10 cellular contexts compared by ENCODE assay signal in the genomic region with DNA sequence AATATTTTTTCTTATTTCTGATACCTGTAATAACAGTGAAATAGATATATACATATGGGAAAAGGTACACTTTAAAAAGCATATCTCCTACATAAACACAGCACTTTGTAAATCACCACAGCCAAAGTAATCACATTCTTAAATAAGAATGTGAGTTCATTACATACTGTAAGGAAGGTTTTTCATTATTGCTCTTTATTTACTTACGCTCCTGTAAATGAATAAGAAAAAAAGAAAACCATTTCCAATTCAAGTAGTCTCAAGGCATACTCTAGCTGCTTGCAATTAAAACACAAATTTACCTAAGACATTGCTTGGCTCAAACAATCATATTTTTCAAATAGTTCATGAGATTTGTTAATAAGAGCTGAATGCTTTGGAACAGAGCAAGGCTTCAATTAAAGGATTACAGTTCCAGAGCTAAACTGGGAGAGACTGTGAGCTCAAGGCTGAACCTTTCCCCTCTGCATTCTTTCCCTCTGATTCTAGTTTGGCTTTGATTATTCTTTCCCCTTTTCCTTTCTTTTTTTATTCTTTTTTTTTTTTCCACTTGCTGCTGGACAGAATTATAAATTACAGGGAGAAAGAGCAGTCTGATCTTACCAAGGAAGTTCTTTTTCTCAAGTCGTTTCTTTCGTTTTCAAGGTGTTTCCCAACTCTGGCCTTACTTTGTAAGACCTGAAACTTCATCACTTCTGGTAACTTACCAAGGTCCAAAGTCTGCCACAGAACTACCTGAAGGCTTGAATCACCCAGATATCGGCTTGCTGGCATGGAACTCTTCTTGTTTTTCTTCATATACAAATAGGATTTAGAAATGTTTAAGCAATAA.
DNase-seq lines count a peak whose midpoint lies in the region; ATAC-seq, FAIRE-seq and TF ChIP-seq lines count a peak whose summit lies in the region.
"Had no signal": no experiment of that assay in that cellular context is flagged by ENCODE, and none has a peak within 500 bp of the region (broad histone marks: within the 10 kb centered on the region; RNA-seq: fewer than 3 reads in every experiment).

No MANE protein-coding gene starts in this region.

- H3K27me3 Mint-ChIP-seq in activated CD4-positive, alpha-beta T cell treated with anti-CD3 and anti-CD28 coated beads for 36 hours = no peaks in the 10 kb centered on the region
- H3K27me3 Mint-ChIP-seq in endodermal cell (ENCODE audit: insufficient read depth) = peaks cover 9% of the 10 kb centered on the region

- no peak for TF ChIP-seq CTCF in endodermal cell (conservative IDR thresholded peaks at IDR 0.05)

- H3K27ac Mint-ChIP-seq in activated CD4-positive, alpha-beta T cell treated with anti-CD3 and anti-CD28 coated beads for 36 hours = peak overlapping the region; percentile 95
- peak overlapping the region; percentile 50 for H3K27ac Mint-ChIP-seq in endodermal cell

- H3K36me3 ChIP-seq in endodermal cell (ENCODE audit: control insufficient read depth, insufficient read depth, low read length) (no peaks in the 10 kb centered on the region), small intestine (ENCODE audit: control insufficient read depth in 2 of 2, insufficient read depth in 2 of 2, low read length in 2 of 2) (no peaks in the 10 kb centered on the region)

- H3K4me1 Mint-ChIP-seq in activated CD4-positive, alpha-beta T cell treated with anti-CD3 and anti-CD28 coated beads for 36 hours = peaks cover 62% of the 10 kb centered on the region
- peaks cover 20% of the 10 kb centered on the region for H3K4me1 Mint-ChIP-seq in endodermal cell

- peak; percentile 30 for DNase-seq in activated CD4-positive, alpha-beta T cell treated with anti-CD3 and anti-CD28 coated beads for 36 hours
- DNase-seq in activated CD4-positive, alpha-beta T cell treated with anti-CD3 and anti-CD28 coated beads, Interleukin-2, amount 50 U/mL, for 1 hour = no peak
- peak; percentile 35 for DNase-seq in OCI-M1 (lab: John Stamatoyannopoulos, UW)
- no peak for DNase-seq in endodermal cell
- DNase-seq in small intestine = peak; percentile 95
- DNase-seq in stimulated activated CD8-positive, alpha-beta memory T cell treated with anti-CD3 and anti-CD28 coated beads, Interleukin-4, amount 100 ng/mL, for 48 hours = no peak
- no peak for DNase-seq in GOT3 (lab: John Stamatoyannopoulos, UW)
- no peak for DNase-seq in NCI-H1694 treated with DMSO at 0.1 percent for 48 hours (lab: John Stamatoyannopoulos, UW)
- DNase-seq: HCEC 1CT, NCI-H345 had no signal

- peak overlapping the region; percentile 88 for H3K4me3 Mint-ChIP-seq in activated CD4-positive, alpha-beta T cell treated with anti-CD3 and anti-CD28 coated beads for 36 hours
- H3K4me3 Mint-ChIP-seq in endodermal cell = no peak overlapping the region

- CTCF ChIA-PET in activated CD4-positive, alpha-beta T cell treated with anti-CD3 and anti-CD28 coated beads for 36 hours (lab: Charles Lee) = interaction anchor here (0.6 to 2.1 kb wide), 20 partner anchors 8 to 473 kb away, joined by 3 to 10 read pairs (median 4); no protein-coding TSS in a partner anchor

- H3K36me3 Mint-ChIP-seq in activated CD4-positive, alpha-beta T cell treated with anti-CD3 and anti-CD28 coated beads for 36 hours (ENCODE audit: low read depth) = peaks cover 50% of the 10 kb centered on the region
- no peaks in the 10 kb centered on the region for H3K36me3 Mint-ChIP-seq in endodermal cell (ENCODE audit: low read depth)

- H3K9ac ChIP-seq in endodermal cell (ENCODE audit: extremely low read depth, low read length, poor library complexity, severe bottlenecking) = no peak overlapping the region

- peaks cover 6% of the 10 kb centered on the region for H3K9me3 Mint-ChIP-seq in activated CD4-positive, alpha-beta T cell treated with anti-CD3 and anti-CD28 coated beads for 36 hours (ENCODE audit: low read depth)
- peaks cover 3% of the 10 kb centered on the region for H3K9me3 Mint-ChIP-seq in endodermal cell

- H3K9me3 ChIP-seq in endodermal cell (ENCODE audit: control insufficient read depth, low read length) = no peaks in the 10 kb centered on the region
- H3K9me3 ChIP-seq in small intestine (ENCODE audit: control insufficient read depth, low read depth) = no peaks in the 10 kb centered on the region

- POLR2A ChIA-PET in activated CD4-positive, alpha-beta T cell treated with anti-CD3 and anti-CD28 coated beads for 36 hours (lab: Charles Lee) = interaction anchor here (0.7 to 2.2 kb wide), 14 partner anchors 11 to 216 kb away, joined by 3 to 14 read pairs (median 6); no protein-coding TSS in a partner anchor

- ATAC-seq in activated CD4-positive, alpha-beta T cell treated with anti-CD3 and anti-CD28 coated beads for 36 hours = no peak

- intact Hi-C loops in activated CD4-positive, alpha-beta T cell treated with anti-CD3 and anti-CD28 coated beads for 36 hours (cut with DNase I, micrococcal nuclease) = loop anchor here (1.0 to 10.0 kb wide), 19 partner anchors 17 to 944 kb away; partner anchors contain the start of genes USP38 (in 2 of the 2), INPP4B (in 1 of the 2) and SMARCA5 (in 1 of the 2)

- 86 to 100% methylated on average over 1 to 3 of the region's 4 CpGs for WGBS in endodermal cell (ENCODE audit: insufficient coverage in 1 of 2, insufficient read length in 1 of 2), 2 experiments
- WGBS in small intestine, 3 donors = 7 to 29% (median 19%) methylated on average over 4 of the region's 4 CpGs

- H3K4me1 ChIP-seq in endodermal cell (ENCODE audit: control insufficient read depth, insufficient read depth, low read length) = no peaks in the 10 kb centered on the region
- peaks cover 0 to 2% of the 10 kb centered on the region in 2 donors for H3K4me1 ChIP-seq in small intestine (ENCODE audit: control insufficient read depth in 2 of 2, insufficient read depth in 1 of 2, low read depth in 1 of 2, low read length in 1 of 2)

- peak; percentile 92 for FAIRE-seq in small intestine (lab: Jason Lieb, UNC)

- H3K27me3 ChIP-seq in endodermal cell (ENCODE audit: control insufficient read depth, insufficient read depth, low read length, poor library complexity, severe bottlenecking) (peaks cover 6% of the 10 kb centered on the region), small intestine (ENCODE audit: control insufficient read depth in 2 of 2, insufficient read depth in 2 of 2, low read length in 2 of 2) (no peaks in the 10 kb centered on the region)

- no peak overlapping the region for H3K27ac ChIP-seq in endodermal cell (ENCODE audit: low read depth, low read length)
- H3K27ac ChIP-seq in small intestine (ENCODE audit: low read depth in 1 of 2, low read length in 1 of 2) = peak overlapping the region; percentile 80 to 87

- H3K4me3 ChIP-seq in endodermal cell (ENCODE audit: low read length) = no peak overlapping the region
- peak overlapping the region in 1 of 2 donors; percentile 7 for H3K4me3 ChIP-seq in small intestine (ENCODE audit: low read depth in 1 of 2, low read length in 2 of 2)

Comparison
In these comparisons a context has a peak if more than half of its experiments do, and no peak if none do; other contexts are left out.
1. DNase-seq: peak in activated CD4-positive, alpha-beta T cell treated with anti-CD3 and anti-CD28 coated beads for 36 hours (single experiment), OCI-M1 (single experiment) and small intestine (single experiment); none in activated CD4-positive, alpha-beta T cell treated with anti-CD3 and anti-CD28 coated beads, Interleukin-2, amount 50 U/mL, for 1 hour (single experiment), endodermal cell (single experiment), stimulated activated CD8-positive, alpha-beta memory T cell treated with anti-CD3 and anti-CD28 coated beads, Interleukin-4, amount 100 ng/mL, for 48 hours (single experiment), GOT3 (single experiment) and NCI-H1694 treated with DMSO at 0.1 percent for 48 hours (single experiment).